Comparison of ENCODE assay signal across 8 cellular contexts in the genomic region with DNA sequence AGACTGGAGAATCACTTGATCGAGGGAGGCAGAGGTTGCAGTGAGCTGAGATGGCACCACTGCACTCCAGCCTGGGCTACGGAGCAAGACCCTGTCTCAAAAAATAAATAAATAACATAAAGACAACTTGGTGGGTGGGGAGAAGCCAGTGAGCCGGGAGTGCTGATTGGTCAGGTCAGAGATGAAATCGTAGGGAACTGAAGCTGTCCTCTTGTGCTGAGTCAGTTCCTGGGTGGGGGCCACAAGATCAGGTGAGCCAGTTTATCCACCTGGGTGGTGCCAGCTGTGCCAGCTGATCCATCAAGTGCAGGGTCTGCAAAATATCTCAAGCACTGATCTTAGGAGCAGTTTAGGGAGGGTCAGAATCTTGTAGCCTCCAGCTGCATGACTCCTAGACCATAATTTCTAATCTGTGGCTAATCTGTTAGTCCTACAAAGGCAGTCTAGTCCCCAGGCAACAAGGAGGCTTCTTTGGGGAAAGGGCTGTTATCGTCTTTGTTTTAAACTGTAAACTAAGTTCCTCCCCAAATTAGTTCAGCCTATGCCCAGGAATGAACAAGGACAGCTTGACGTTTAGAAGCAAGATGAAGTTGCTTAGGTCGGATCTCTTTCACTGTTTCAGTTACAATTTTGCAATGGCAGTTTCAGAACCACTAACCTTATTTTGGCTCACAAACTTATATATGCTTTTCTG.
DNase-seq lines count a peak whose midpoint lies in the region; ATAC-seq, FAIRE-seq and TF ChIP-seq lines count a peak whose summit lies in the region.
"Not testable (repeated sequence)": the region's sequence is repeated elsewhere in the genome, so short reads cannot be mapped to it uniquely, and the experiment has no call there.

No MANE protein-coding gene starts in this region.

- H3K4me1 Mint-ChIP-seq in WTC11, result peaks cover 81% of the 10 kb centered on the region
- H3K4me1 Mint-ChIP-seq in stimulated activated naive B cell treated with anti-CD40 and anti-IgM and Interleukin-4, amounts not matched to agents 10 μg/mL and 1 μg/mL and 100 μg/mL, for 72 hours, result peaks cover 50 to 75% of the 10 kb centered on the region in 2 donors

- CTCF ChIA-PET in WTC11 (lab: Charles Lee), result not testable (repeated sequence)
- CTCF ChIA-PET in K562 (lab: Yijun Ruan, JAX; ENCODE audit: low intra/inter-chr PET ratio), result interaction anchor here (0.6 kb wide), 1 partner anchor 215 kb away, joined by 3 read pairs; no protein-coding TSS in a partner anchor

- peak in 1 of 2 experiments; percentile 33; a peak in 1 of 4 replicates for TF ChIP-seq RAD21 in K562 (CRISPR knock-in tag; conservative IDR thresholded peaks at IDR 0.05 in 1 of 2, IDR thresholded peaks at IDR 0.05 in 1 of 2)

- POLR2A ChIA-PET in WTC11 (lab: Charles Lee), result not testable (repeated sequence)
- POLR2A ChIA-PET in K562 (lab: Yijun Ruan, JAX), result interaction anchor here (0.6 to 17.2 kb wide), 9 partner anchors 8 to 1496 kb away, joined by 3 to 186 read pairs (median 3); partner anchors contain the start of gene MYLIP

- H3K9me3 Mint-ChIP-seq in WTC11, result peaks cover 11% of the 10 kb centered on the region
- H3K9me3 Mint-ChIP-seq in stimulated activated naive B cell treated with anti-CD40 and anti-IgM and Interleukin-4, amounts not matched to agents 10 μg/mL and 1 μg/mL and 100 μg/mL, for 72 hours, result not testable (repeated sequence)

- not testable (repeated sequence) for H3K9ac ChIP-seq in HUES48 (ENCODE audit: low read depth, low read length)
- H3K9ac ChIP-seq in K562 (ENCODE audit: insufficient read depth in 1 of 2, low read depth in 2 of 2, low read length in 2 of 2), result peak overlapping the region in 1 of 2 experiments; percentile 52; a peak in 2 of 4 replicates

- H3K9me2 ChIP-seq in hepatocyte (replicated peaks; ENCODE audit: insufficient read depth), result not testable (repeated sequence)

- H3K36me3 ChIP-seq in HUES48 (ENCODE audit: control insufficient read depth, insufficient read depth, low read length); K562 (ENCODE audit: control insufficient read depth, insufficient read depth, low read length); hepatocyte (replicated peaks; ENCODE audit: insufficient read depth, low read depth): not testable (repeated sequence)

- H3K4me1 ChIP-seq in HUES48 (ENCODE audit: control insufficient read depth, insufficient read depth, low read length) (peaks cover 69% of the 10 kb centered on the region), K562 (replicated peaks in 1 of 2; ENCODE audit: control insufficient read depth in 2 of 2, insufficient read depth in 2 of 2, low read length in 2 of 2) (peaks cover 48 to 71% of the 10 kb centered on the region in 2 experiments), hepatocyte (ENCODE audit: insufficient read depth) (peaks cover 15% of the 10 kb centered on the region)

- not testable (repeated sequence) for FAIRE-seq in K562 (lab: Jason Lieb, UNC)

- H3K27ac Mint-ChIP-seq in WTC11, result peak overlapping the region; percentile 55
- peak overlapping the region; percentile 81 for H3K27ac Mint-ChIP-seq in stimulated activated naive B cell treated with anti-CD40 and anti-IgM and Interleukin-4, amounts not matched to agents 10 μg/mL and 1 μg/mL and 100 μg/mL, for 72 hours

- H3K27ac ChIP-seq in HUES48 (ENCODE audit: low read depth, low read length) (peak overlapping the region; percentile 44), K562 (ENCODE audit: extremely low read depth, low read depth, low read length) (peak overlapping the region; percentile 89), hepatocyte (peak overlapping the region; percentile 64)

- not testable (repeated sequence) for H3K4me3 Mint-ChIP-seq in WTC11
- H3K4me3 Mint-ChIP-seq in stimulated activated naive B cell treated with anti-CD40 and anti-IgM and Interleukin-4, amounts not matched to agents 10 μg/mL and 1 μg/mL and 100 μg/mL, for 72 hours, result peak overlapping the region in 1 of 2 donors; percentile 41

- H3K4me2 ChIP-seq in K562 (ENCODE audit: insufficient read depth, low read length) (peak overlapping the region; percentile 51), hepatocyte (peak overlapping the region; percentile 5)

- DNase-seq in DMS53 (lab: John Stamatoyannopoulos, UW) (peak; percentile 22), NCI-H748 treated with DMSO at 0.1 percent for 48 hours (lab: John Stamatoyannopoulos, UW) (peak; percentile 51), OCI-M1 (lab: John Stamatoyannopoulos, UW) (peak; percentile 79), K562 (ENCODE audit: extremely low read depth in 1 of 4, low spot score in 3 of 4) (peak in 1 of 4 experiments; percentile 69)
- DNase-seq in WTC11 (ENCODE audit: low spot score); hepatocyte (ENCODE audit: low spot score); stimulated activated naive B cell treated with anti-CD40 and anti-IgM and Interleukin-4, amounts not matched to agents 10 μg/mL and 1 μg/mL and 100 μg/mL, for 72 hours: not testable (repeated sequence)

- 13% methylated on average over 7 of the region's 7 CpGs for WGBS in K562 (ENCODE audit: insufficient coverage, low coverage, missing lambda C conversion rate)
- WGBS in hepatocyte (ENCODE audit: low lambda C conversion rate, missing lambda C conversion rate), result 74% methylated on average over 7 of the region's 7 CpGs

- not testable (repeated sequence) for TF ChIP-seq POLR2A in K562 (conservative IDR thresholded peaks at IDR 0.05)

- not testable (repeated sequence) for H3K9me3 ChIP-seq in HUES48 (ENCODE audit: control insufficient read depth, insufficient read depth, low read length); K562 (replicated peaks; ENCODE audit: control insufficient read depth, insufficient read depth, low read depth, low read length); hepatocyte (ENCODE audit: low read depth)

- H3K9me1 ChIP-seq in K562 (ENCODE audit: control insufficient read depth, insufficient read depth, low read length), result not testable (repeated sequence)

- peak; percentile 60; the same call in 1 of the 2 replicates for TF ChIP-seq EP300 in K562 (IDR thresholded peaks at IDR 0.05; ENCODE audit: low read length)

- in situ Hi-C loops in K562 (cut with MboI), result not testable (repeated sequence)

- not testable (repeated sequence) for H3K27me3 ChIP-seq in HUES48 (ENCODE audit: control insufficient read depth, insufficient read depth, low read length); K562 (ENCODE audit: control insufficient read depth in 2 of 2, insufficient read depth in 2 of 2, low read length in 2 of 2); hepatocyte

- peak overlapping the region; percentile 64 for H2AFZ ChIP-seq in K562 (ENCODE audit: low read depth, low read length)
- not testable (repeated sequence) for H2AFZ ChIP-seq in hepatocyte

- not testable (repeated sequence) for H3K79me2 ChIP-seq in K562 (ENCODE audit: control insufficient read depth, insufficient read depth, low read length); hepatocyte

- H4K20me1 ChIP-seq in K562 (replicated peaks; ENCODE audit: control insufficient read depth, insufficient read depth, low read length); hepatocyte (ENCODE audit: insufficient read depth, poor library complexity, severe bottlenecking): not testable (repeated sequence)

- not testable (repeated sequence) for H3K4me3 ChIP-seq in HUES48 (ENCODE audit: low read depth, low read length); K562; hepatocyte

- H3K36me3 Mint-ChIP-seq in WTC11; stimulated activated naive B cell treated with anti-CD40 and anti-IgM and Interleukin-4, amounts not matched to agents 10 μg/mL and 1 μg/mL and 100 μg/mL, for 72 hours: not testable (repeated sequence)

- ATAC-seq in WTC11; stimulated activated naive B cell treated with anti-CD40 and anti-IgM and Interleukin-4, amounts not matched to agents 10 μg/mL and 1 μg/mL and 100 μg/mL, for 72 hours (replicated peaks): not testable (repeated sequence)
- peak; percentile 7; the same call in 2 of the 3 replicates for ATAC-seq in K562

- intact Hi-C loops in K562 (cut with micrococcal nuclease), result loop anchor here (5.0 kb wide), 1 partner anchor 215 kb away; no protein-coding TSS in a partner anchor

- not testable (repeated sequence) for TF ChIP-seq CTCF in WTC11 (IDR thresholded peaks at IDR 0.05); K562 (IDR thresholded peaks at IDR 0.05 in 2 of 3, conservative IDR thresholded peaks at IDR 0.05 in 1 of 3; ENCODE audit: insufficient read depth in 2 of 3, low read depth in 1 of 3, low read length in 3 of 3); hepatocyte (IDR thresholded peaks at IDR 0.05; ENCODE audit: poor library complexity)

- H3K27me3 Mint-ChIP-seq in WTC11 (ENCODE audit: low read depth); stimulated activated naive B cell treated with anti-CD40 and anti-IgM and Interleukin-4, amounts not matched to agents 10 μg/mL and 1 μg/mL and 100 μg/mL, for 72 hours: not testable (repeated sequence)

- BruUV-seq in K562 (replicated peaks; lab: Mats Ljungman, UMichigan), result not testable (repeated sequence)

TF ChIP-seq in WTC11, 78 proteins besides CTCF, POLR2A, EP300 and RAD21:
- 0 out of 2 replicates have a peak, but pooled peaks have one; percentile 10 for TF ChIP-seq NFYB (CRISPR knock-in tag; conservative IDR thresholded peaks at IDR 0.05; ENCODE audit: low read depth)

TF ChIP-seq in K562, 482 proteins besides CTCF, POLR2A, EP300 and RAD21 (continues in another document):
- TF ChIP-seq HINFP (tag; conservative IDR thresholded peaks at IDR 0.05; ENCODE audit: low read depth), result 0 out of 2 replicates have a peak, but pooled peaks have one; percentile 2
- TF ChIP-seq DACH1 (IDR thresholded peaks at IDR 0.05; ENCODE audit: partially characterized antibody), result peak; percentile 68
